8 cellular contexts compared by ENCODE assay signal in the genomic region with DNA sequence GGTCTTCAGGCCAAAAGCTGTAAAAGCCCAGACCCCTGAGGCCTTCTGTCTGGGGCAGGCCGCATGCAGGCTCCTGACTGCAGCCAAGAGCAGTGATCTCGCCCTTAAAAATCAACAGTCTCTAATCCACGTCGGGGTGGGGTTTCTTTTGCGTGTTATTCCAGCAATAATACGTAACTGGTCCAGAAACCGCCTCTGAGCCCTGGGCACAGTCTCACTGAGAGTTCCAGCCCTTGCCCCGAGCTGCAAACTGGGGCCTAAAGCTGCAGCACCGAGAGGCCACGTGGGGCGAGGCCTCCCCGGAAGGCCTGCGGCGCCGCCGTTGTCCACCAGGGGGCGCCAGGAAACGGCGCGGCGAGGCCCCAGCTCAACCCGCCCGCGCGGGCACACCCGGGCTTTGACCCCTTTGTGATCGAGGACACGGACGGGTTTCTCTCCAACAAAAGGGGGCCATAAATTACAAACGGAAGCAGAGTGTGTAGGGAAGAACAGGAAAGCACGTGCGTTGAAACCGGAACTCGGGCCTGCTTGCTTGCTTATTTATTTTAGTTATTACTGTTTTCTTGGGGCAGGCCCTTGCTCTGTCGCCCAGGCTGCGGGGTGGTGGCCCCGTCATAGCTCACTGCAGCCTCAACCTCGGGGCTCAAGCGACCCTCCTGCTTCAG.
DNase-seq lines count a peak whose midpoint lies in the region; ATAC-seq, FAIRE-seq and TF ChIP-seq lines count a peak whose summit lies in the region.

No MANE protein-coding gene starts in this region.

- H3K27ac Mint-ChIP-seq in activated naive CD4-positive, alpha-beta T cell treated with anti-CD3 and anti-CD28 coated beads, Interleukin-2, amount 10 ng/mL, durations not matched to agents 7 days and 5 days: peak overlapping the region; percentile 29
- peak overlapping the region; percentile 91 for H3K27ac Mint-ChIP-seq in glutamatergic neuron (ENCODE audit: unreplicated experiment)

- FAIRE-seq in pancreas (lab: Jason Lieb, UNC): no peak

- H3K36me3 Mint-ChIP-seq in activated naive CD4-positive, alpha-beta T cell treated with anti-CD3 and anti-CD28 coated beads, Interleukin-2, amount 10 ng/mL, durations not matched to agents 7 days and 5 days: peaks cover 4% of the 10 kb centered on the region
- no peaks in the 10 kb centered on the region for H3K36me3 Mint-ChIP-seq in glutamatergic neuron (ENCODE audit: unreplicated experiment)

- H3K4me1 Mint-ChIP-seq in activated naive CD4-positive, alpha-beta T cell treated with anti-CD3 and anti-CD28 coated beads, Interleukin-2, amount 10 ng/mL, durations not matched to agents 7 days and 5 days: peaks cover 45% of the 10 kb centered on the region
- H3K4me1 Mint-ChIP-seq in glutamatergic neuron (ENCODE audit: low read depth, unreplicated experiment): peaks cover 43% of the 10 kb centered on the region

- CTCF ChIA-PET in activated naive CD4-positive, alpha-beta T cell treated with anti-CD3 and anti-CD28 coated beads, Interleukin-2, amount 10 ng/mL, durations not matched to agents 7 days and 5 days (lab: Charles Lee): interaction anchor here (0.6 to 4.8 kb wide), 33 partner anchors 10 to 1026 kb away, joined by 3 to 74 read pairs (median 4); partner anchors contain the start of genes RAD52 and WNK1

- no peaks in the 10 kb centered on the region for H3K27me3 ChIP-seq in pancreas
- H3K27me3 ChIP-seq in thyroid gland: no peaks in the 10 kb centered on the region

- H3K36me3 ChIP-seq in pancreas: no peaks in the 10 kb centered on the region
- H3K36me3 ChIP-seq in thyroid gland: no peaks in the 10 kb centered on the region

- H3K9me3 Mint-ChIP-seq in activated naive CD4-positive, alpha-beta T cell treated with anti-CD3 and anti-CD28 coated beads, Interleukin-2, amount 10 ng/mL, durations not matched to agents 7 days and 5 days: peaks cover 2% of the 10 kb centered on the region
- H3K9me3 Mint-ChIP-seq in glutamatergic neuron (ENCODE audit: unreplicated experiment): peaks cover 6% of the 10 kb centered on the region

- TF ChIP-seq POLR2A in thyroid gland (IDR thresholded peaks at IDR 0.05): no peak

- H3K4me3 ChIP-seq in LNCaP clone FGC (ENCODE audit: low read depth, low read length) (no peak overlapping the region), pancreas (peak overlapping the region in 1 of 4 donors; percentile 8), thyroid gland (replicated peaks in 1 of 3) (no peak overlapping the region)

- DNase-seq in AML-193 (lab: John Stamatoyannopoulos, UW) (peak; percentile 69 to 75), LNCaP clone FGC (ENCODE audit: low read depth) (peak; percentile 7), SK-N-DZ (ENCODE audit: low spot score) (peak; percentile 80), glutamatergic neuron (peak; percentile 91), pancreas (peak; percentile 54 to 98 (median 80)), thyroid gland (peak; percentile 67 to 71)
- peak; percentile 82 for DNase-seq in activated naive CD4-positive, alpha-beta T cell treated with anti-CD3 and anti-CD28 coated beads, Interleukin-2, amount 10 ng/mL, durations not matched to agents 7 days and 5 days

- H3K4me1 ChIP-seq in pancreas (peaks cover 0 to 3% (median 0%) of the 10 kb centered on the region in 3 donors), thyroid gland (peaks cover 0 to 25% of the 10 kb centered on the region in 2 donors)

- H3K4me3 Mint-ChIP-seq in activated naive CD4-positive, alpha-beta T cell treated with anti-CD3 and anti-CD28 coated beads, Interleukin-2, amount 10 ng/mL, durations not matched to agents 7 days and 5 days: peak overlapping the region; percentile 24
- no peak overlapping the region for H3K4me3 Mint-ChIP-seq in glutamatergic neuron (ENCODE audit: unreplicated experiment)

- H3K27me3 Mint-ChIP-seq in activated naive CD4-positive, alpha-beta T cell treated with anti-CD3 and anti-CD28 coated beads, Interleukin-2, amount 10 ng/mL, durations not matched to agents 7 days and 5 days: peaks cover 15% of the 10 kb centered on the region
- H3K27me3 Mint-ChIP-seq in glutamatergic neuron (ENCODE audit: unreplicated experiment): peaks cover 4% of the 10 kb centered on the region

- intact Hi-C loops in pancreas (cut with DNase I) (loop anchor here in 1 of 3 donors (5.0 kb wide), 1 partner anchor 176 kb away; the partner anchor contains the start of gene WNK1), thyroid gland (cut with DNase I) (loop anchor here (5.0 to 10.0 kb wide), 2 partner anchors 71 to 1009 kb away; no protein-coding TSS in a partner anchor)

- ATAC-seq in GM19372 (IDR thresholded peaks at IDR 0.05; ENCODE audit: low read depth, unreplicated experiment) (peak; percentile 68), pancreas (peak; percentile 89 to 95 (median 94))

- 10 to 11% methylated on average over 39 of the region's 39 CpGs for WGBS in pancreas, 2 donors
- WGBS in thyroid gland, 2 donors: 11 to 12% methylated on average over 13 to 20 of the region's 39 CpGs

- TF ChIP-seq CTCF in LNCaP clone FGC (IDR thresholded peaks at IDR 0.05; ENCODE audit: control insufficient read depth, extremely low read depth, insufficient read depth) (peak; percentile 93), glutamatergic neuron (IDR thresholded peaks at IDR 0.05; ENCODE audit: partially characterized antibody, unreplicated experiment) (peak; percentile 100), pancreas (IDR thresholded peaks at IDR 0.05) (peak; percentile 99 to 100 (median 100)), thyroid gland (IDR thresholded peaks at IDR 0.05) (peak; percentile 83 to 100 (median 98))

- H3K27ac ChIP-seq in pancreas: no peak overlapping the region
- H3K27ac ChIP-seq in thyroid gland: peak overlapping the region in 1 of 3 donors; percentile 26

- H3K9me3 ChIP-seq in pancreas (no peaks in the 10 kb centered on the region), thyroid gland (no peaks in the 10 kb centered on the region)

Comparison
In these comparisons a context has a peak if more than half of its experiments do, and no peak if none do; other contexts are left out.
1. DNase-seq: peak in every context shown above with its lines; median percentile 91 in glutamatergic neuron; 82 in activated naive CD4-positive, alpha-beta T cell treated with anti-CD3 and anti-CD28 coated beads, Interleukin-2, amount 10 ng/mL, durations not matched to agents 7 days and 5 days; 80 in pancreas; 80 in SK-N-DZ; 72 in AML-193; 69 in thyroid gland; 7 in LNCaP clone FGC.